ENCODE assay signal across 25 cellular contexts in the genomic region with DNA sequence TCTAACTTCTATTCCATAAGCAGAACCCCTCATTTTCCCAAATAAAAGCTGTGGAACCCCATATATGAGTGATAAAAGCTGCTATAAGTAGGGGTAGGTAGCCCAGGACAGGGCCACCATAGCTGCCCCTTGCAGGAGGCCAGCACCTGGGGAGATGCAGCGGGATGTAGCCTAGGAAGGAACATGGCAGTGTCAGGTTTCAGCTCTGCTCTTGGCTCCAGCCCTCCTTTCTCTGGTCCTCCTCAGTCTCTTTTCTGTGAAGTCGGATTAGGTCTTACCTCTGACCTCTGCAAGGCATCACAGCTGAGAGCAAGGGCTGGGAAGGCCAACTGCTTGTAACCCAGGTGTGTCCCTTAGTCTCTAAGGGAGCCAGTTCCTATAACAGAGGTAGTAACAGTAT.
"Had no signal": no experiment of that assay in that cellular context is flagged by ENCODE, and none has a peak within 500 bp of the region (broad histone marks: within the 10 kb centered on the region; RNA-seq: fewer than 3 reads in every experiment).

No MANE protein-coding gene starts in this region.

- H3K27ac ChIP-seq: esophagus muscularis mucosa, foreskin keratinocyte, neutrophil, sigmoid colon, stomach, thyroid gland, upper lobe of left lung, vagina had no signal

- H3K27ac Mint-ChIP-seq: activated naive CD8-positive, alpha-beta T cell; activated T-cell treated with anti-CD3 and anti-CD28 coated beads, Interleukin-2, amount 50 U/mL, for 72 hours; dendritic cell treated with granulocyte-macrophage colony-stimulating factor and Interleukin-4, amounts not matched to agents 40 ng/mL and 50 ng/mL, for 4 days; natural killer cell treated with Interleukin-12 subunit alpha and Interleukin-12 subunit beta and Interleukin-15 and Interleukin-18, amount 100 ng/mL, for 72 hours; stimulated activated naive B cell treated with anti-CD40 and anti-IgM and Interleukin-4, amounts not matched to agents 10 μg/mL and 1 μg/mL and 100 μg/mL, for 72 hours had no signal

- DNase-seq: activated CD4-positive, alpha-beta T cell treated with anti-CD3 and anti-CD28 coated beads for 4 hours; activated CD4-positive, alpha-beta T cell treated with anti-CD3 and anti-CD28 coated beads, Interleukin-2, amount 50 U/mL, for 4 hours; activated effector memory CD4-positive, alpha-beta T cell treated with Interleukin-2 at 50 U/mL for 16 hours; activated naive CD4-positive, alpha-beta T cell treated with Interleukin-2 at 50 U/mL for 16 hours; activated T-cell treated with anti-CD3 and anti-CD28 coated beads for 4 hours; activated T-cell treated with anti-CD3 and anti-CD28 coated beads, Interleukin-2, amount 50 U/mL, for 72 hours; anterior cingulate cortex; foreskin keratinocyte; heart right ventricle; islet precursor cell; retina; sigmoid colon; stimulated activated CD4-positive, alpha-beta T cell treated with anti-CD3 and anti-CD28 coated beads, Interleukin-15, amount 100 ng/mL, for 24 hours; stimulated activated CD4-positive, alpha-beta T cell treated with anti-CD3 and anti-CD28 coated beads, Interleukin-2, amount 100 ng/mL, for 24 hours; stimulated activated naive B cell treated with anti-CD40 and anti-IgM and Interleukin-4, amounts not matched to agents 10 μg/mL and 1 μg/mL and 100 μg/mL, for 72 hours; stomach; thyroid gland; upper lobe of left lung had no signal

- H3K36me3 ChIP-seq: heart right ventricle, neutrophil, stomach, thyroid gland, upper lobe of left lung, vagina had no signal

- H3K27me3 Mint-ChIP-seq: activated naive CD8-positive, alpha-beta T cell; central memory CD8-positive, alpha-beta T cell; dendritic cell treated with granulocyte-macrophage colony-stimulating factor and Interleukin-4, amounts not matched to agents 40 ng/mL and 50 ng/mL, for 4 days; stimulated activated naive B cell treated with anti-CD40 and anti-IgM and Interleukin-4, amounts not matched to agents 10 μg/mL and 1 μg/mL and 100 μg/mL, for 72 hours had no signal

- H3K9me3 Mint-ChIP-seq: central memory CD8-positive, alpha-beta T cell; dendritic cell treated with granulocyte-macrophage colony-stimulating factor and Interleukin-4, amounts not matched to agents 40 ng/mL and 50 ng/mL, for 4 days; natural killer cell treated with Interleukin-12 subunit alpha and Interleukin-12 subunit beta and Interleukin-15 and Interleukin-18, amount 100 ng/mL, for 72 hours had no signal

- H3K4me1 Mint-ChIP-seq: central memory CD8-positive, alpha-beta T cell; stimulated activated naive B cell treated with anti-CD40 and anti-IgM and Interleukin-4, amounts not matched to agents 10 μg/mL and 1 μg/mL and 100 μg/mL, for 72 hours had no signal

- H3K4me3 Mint-ChIP-seq: activated naive CD8-positive, alpha-beta T cell; activated T-cell treated with anti-CD3 and anti-CD28 coated beads, Interleukin-2, amount 50 U/mL, for 72 hours; central memory CD8-positive, alpha-beta T cell; dendritic cell treated with granulocyte-macrophage colony-stimulating factor and Interleukin-4, amounts not matched to agents 40 ng/mL and 50 ng/mL, for 4 days; natural killer cell treated with Interleukin-12 subunit alpha and Interleukin-12 subunit beta and Interleukin-15 and Interleukin-18, amount 100 ng/mL, for 72 hours; stimulated activated naive B cell treated with anti-CD40 and anti-IgM and Interleukin-4, amounts not matched to agents 10 μg/mL and 1 μg/mL and 100 μg/mL, for 72 hours had no signal

- H3K4me3 ChIP-seq: esophagus muscularis mucosa, heart right ventricle, sigmoid colon, stomach, thyroid gland, upper lobe of left lung, vagina had no signal

- H3K27me3 ChIP-seq: esophagus muscularis mucosa, heart right ventricle, sigmoid colon, stomach, thyroid gland, upper lobe of left lung, vagina had no signal

- H3K36me3 Mint-ChIP-seq: activated naive CD8-positive, alpha-beta T cell; natural killer cell treated with Interleukin-12 subunit alpha and Interleukin-12 subunit beta and Interleukin-15 and Interleukin-18, amount 100 ng/mL, for 72 hours had no signal

- H3K9me3 ChIP-seq: esophagus muscularis mucosa, neutrophil, sigmoid colon, thyroid gland, upper lobe of left lung, vagina had no signal

- H3K4me1 ChIP-seq: foreskin keratinocyte had no signal

- ATAC-seq: activated T-cell treated with anti-CD3 and anti-CD28 coated beads, Interleukin-2, amount 50 U/mL, for 72 hours; foreskin keratinocyte; stimulated activated naive B cell treated with anti-CD40 and anti-IgM and Interleukin-4, amounts not matched to agents 10 μg/mL and 1 μg/mL and 100 μg/mL, for 72 hours had no signal
